Comparison of ENCODE assay signal across 11 cellular contexts in genomic region chr17:1181769-1182137, GRCh38. TPM values are rescaled to one million over a fixed set of nuclear protein-coding genes. Genes with fewer than 3 reads are reported as not detected.
DNase-seq lines count a peak whose midpoint lies in the region; ATAC-seq and FAIRE-seq lines count a peak whose summit lies in the region.
"Had no signal": no experiment of that assay in that cellular context is flagged by ENCODE, and none has a peak within 500 bp of the region (broad histone marks: within the 10 kb centered on the region; RNA-seq: fewer than 3 reads in every experiment).

No MANE protein-coding gene starts in this region.

- ATAC-seq in HG02588 (IDR thresholded peaks at IDR 0.05; ENCODE audit: unreplicated experiment) (peak; percentile 14), memory B cell (ENCODE audit: low read depth) (peak; percentile 40)
- ATAC-seq in stimulated activated naive CD8-positive, alpha-beta T cell treated with anti-CD3 and anti-CD28 coated beads, Interleukin-15, amount 100 ng/mL, for 72 hours = no peak

- peaks cover 34% of the 10 kb centered on the region for H3K4me1 Mint-ChIP-seq in memory B cell
- peaks cover 45% of the 10 kb centered on the region for H3K4me1 Mint-ChIP-seq in stimulated activated naive CD8-positive, alpha-beta T cell treated with anti-CD3 and anti-CD28 coated beads, Interleukin-15, amount 100 ng/mL, for 72 hours

- peak overlapping the region; percentile 81 for H3K4me3 Mint-ChIP-seq in memory B cell
- no peak overlapping the region for H3K4me3 Mint-ChIP-seq in stimulated activated naive CD8-positive, alpha-beta T cell treated with anti-CD3 and anti-CD28 coated beads, Interleukin-15, amount 100 ng/mL, for 72 hours

- H3K9me3 Mint-ChIP-seq in memory B cell = no peaks in the 10 kb centered on the region
- H3K9me3 Mint-ChIP-seq in stimulated activated naive CD8-positive, alpha-beta T cell treated with anti-CD3 and anti-CD28 coated beads, Interleukin-15, amount 100 ng/mL, for 72 hours = no peaks in the 10 kb centered on the region

- DNase-seq in Daoy (ENCODE audit: low read depth) (peak; percentile 66), UCSD-AML1 (lab: John Stamatoyannopoulos, UW; ENCODE audit: unreplicated experiment) (peak; percentile 48), memory B cell (ENCODE audit: low spot score in 2 of 2) (peak in 1 of 2 donors; percentile 52), frontal cortex (ENCODE audit: low spot score in 2 of 2) (no peak)
- DNase-seq in stimulated activated naive CD8-positive, alpha-beta T cell treated with anti-CD3 and anti-CD28 coated beads, Interleukin-15, amount 100 ng/mL, for 72 hours = no peak
- no peak for DNase-seq in NK-92 treated with Interleukin-12 subunit alpha and Interleukin-12 subunit beta, amount 100 ng/mL, for 24 hours (lab: John Stamatoyannopoulos, UW)
- DNase-seq in stimulated activated CD8-positive, alpha-beta memory T cell treated with anti-CD3 and anti-CD28 coated beads, Interleukin-4, amount 100 ng/mL, for 48 hours = no peak
- DNase-seq: activated CD4-positive, alpha-beta T cell treated with anti-CD3 and anti-CD28 coated beads, Interleukin-2, amount 50 U/mL, for 4 hours; adrenal gland; left ventricle myocardium inferior had no signal

- H3K27me3 Mint-ChIP-seq in memory B cell = peaks cover 2% of the 10 kb centered on the region
- peaks cover 17% of the 10 kb centered on the region for H3K27me3 Mint-ChIP-seq in stimulated activated naive CD8-positive, alpha-beta T cell treated with anti-CD3 and anti-CD28 coated beads, Interleukin-15, amount 100 ng/mL, for 72 hours

- no peak for FAIRE-seq in frontal cortex (lab: Jason Lieb, UNC)

- peaks cover 2% of the 10 kb centered on the region for H3K36me3 Mint-ChIP-seq in memory B cell

- H3K27ac Mint-ChIP-seq in memory B cell = peak overlapping the region; percentile 98
- no peak overlapping the region for H3K27ac Mint-ChIP-seq in stimulated activated naive CD8-positive, alpha-beta T cell treated with anti-CD3 and anti-CD28 coated beads, Interleukin-15, amount 100 ng/mL, for 72 hours

RNA-seq across cellular contexts. Expression of gene ABR, which starts 2.0 kb away (rescaled TPM):
- total RNA-seq in Daoy (2014; rRNA removed; shearing (Covaris generic)) = 40.1 and 57.4 TPM in 2 replicates
- total RNA-seq in frontal cortex = 123 TPM

Comparison
In these comparisons a context has a peak if more than half of its experiments do, and no peak if none do; other contexts are left out.
1. DNase-seq: peak in Daoy (single experiment) and UCSD-AML1 (single experiment); none in stimulated activated naive CD8-positive, alpha-beta T cell treated with anti-CD3 and anti-CD28 coated beads, Interleukin-15, amount 100 ng/mL, for 72 hours (0 of 2), frontal cortex (0 of 2), NK-92 treated with Interleukin-12 subunit alpha and Interleukin-12 subunit beta, amount 100 ng/mL, for 24 hours (single experiment) and stimulated activated CD8-positive, alpha-beta memory T cell treated with anti-CD3 and anti-CD28 coated beads, Interleukin-4, amount 100 ng/mL, for 48 hours (single experiment).